ENCODE assay signal across 12 cellular contexts in the genomic region with DNA sequence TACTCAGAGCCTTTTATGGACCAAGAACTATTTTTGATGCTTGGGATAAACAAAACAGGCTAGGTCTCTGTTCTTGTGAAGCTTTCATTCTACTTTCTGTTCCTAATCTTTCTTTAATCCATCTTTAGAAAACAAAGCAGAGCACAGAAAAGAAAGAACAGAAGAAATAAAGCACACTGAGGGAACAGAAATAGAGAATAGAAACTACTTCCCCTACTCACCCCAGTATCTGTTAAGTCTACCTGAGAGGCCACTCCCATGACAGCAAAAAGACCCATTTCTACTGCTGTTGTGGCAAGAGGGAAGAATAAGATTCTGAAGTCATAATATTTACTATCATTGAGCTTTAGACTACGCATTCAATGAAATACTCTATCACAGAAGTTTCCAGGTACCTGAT. TPM values are rescaled to one million over a fixed set of nuclear protein-coding genes. Genes with fewer than 3 reads are reported as not detected.
DNase-seq lines count a peak whose midpoint lies in the region; ATAC-seq and TF ChIP-seq lines count a peak whose summit lies in the region.
"Had no signal": no experiment of that assay in that cellular context is flagged by ENCODE, and none has a peak within 500 bp of the region (broad histone marks: within the 10 kb centered on the region; RNA-seq: fewer than 3 reads in every experiment).

No MANE protein-coding gene starts in this region.

- BruUV-seq in A673 (replicated peaks; lab: Mats Ljungman, UMichigan): no TSS peak

- H3K27ac Mint-ChIP-seq in activated naive CD8-positive, alpha-beta T cell treated with anti-CD3 and anti-CD28 coated beads for 36 hours: peak overlapping the region; percentile 87

- no peaks in the 10 kb centered on the region for H3K27me3 Mint-ChIP-seq in activated naive CD8-positive, alpha-beta T cell treated with anti-CD3 and anti-CD28 coated beads for 36 hours

- DNase-seq in A673 (ENCODE audit: low spot score): no peak
- DNase-seq in activated naive CD8-positive, alpha-beta T cell treated with anti-CD3 and anti-CD28 coated beads for 36 hours: no peak
- no peak for DNase-seq in NK-92 (lab: John Stamatoyannopoulos, UW; ENCODE audit: unreplicated experiment)
- DNase-seq in OCI-M2 (lab: John Stamatoyannopoulos, UW; ENCODE audit: unreplicated experiment): no peak
- DNase-seq in NCI-H69 (lab: John Stamatoyannopoulos, UW): no peak
- DNase-seq: stimulated activated CD4-positive, alpha-beta T cell treated with anti-CD3 and anti-CD28 coated beads, Interleukin-4, amount 100 ng/mL, for 1 hour; WERI-Rb-1 had no signal

- peak; percentile 28 for ATAC-seq in GM18858 (IDR thresholded peaks at IDR 0.05; ENCODE audit: unreplicated experiment)
- ATAC-seq in HG03280 (IDR thresholded peaks at IDR 0.05; ENCODE audit: unreplicated experiment): peak; percentile 43
- no peak for ATAC-seq in GM18520 (IDR thresholded peaks at IDR 0.05; ENCODE audit: unreplicated experiment)

- peaks cover 50% of the 10 kb centered on the region for H3K4me1 Mint-ChIP-seq in activated naive CD8-positive, alpha-beta T cell treated with anti-CD3 and anti-CD28 coated beads for 36 hours

- CTCF ChIA-PET in A673 (lab: Charles Lee): no interaction called here

- H3K36me3 ChIP-seq in A673 (ENCODE audit: insufficient read depth, low read length, poor library complexity, severe bottlenecking): no peaks in the 10 kb centered on the region
- H3K36me3 ChIP-seq: vagina had no signal

- no peaks in the 10 kb centered on the region for H3K9me3 ChIP-seq in A673 (ENCODE audit: low read depth, low read length, poor library complexity, severe bottlenecking)
- H3K9me3 ChIP-seq: vagina had no signal

- peaks cover 29% of the 10 kb centered on the region for H3K4me1 ChIP-seq in A673 (ENCODE audit: insufficient read depth, low read length, poor library complexity, severe bottlenecking)

- TF ChIP-seq CTCF in A673 (conservative IDR thresholded peaks at IDR 0.05; ENCODE audit: low read depth, low read length): no peak

- no peak overlapping the region for H3K4me3 ChIP-seq in A673 (ENCODE audit: low read depth, low read length, poor library complexity, severe bottlenecking)
- H3K4me3 ChIP-seq: vagina had no signal

- H3K27ac ChIP-seq in A673 (ENCODE audit: low read depth, low read length, poor library complexity, severe bottlenecking): peak overlapping the region; percentile 57
- H3K27ac ChIP-seq: C4-2B, vagina, WERI-Rb-1 had no signal

- POLR2A ChIA-PET in A673 (lab: Charles Lee; ENCODE audit: low non-redundant PET): no interaction called here

- peaks cover 56% of the 10 kb centered on the region for H3K36me3 Mint-ChIP-seq in activated naive CD8-positive, alpha-beta T cell treated with anti-CD3 and anti-CD28 coated beads for 36 hours

- H3K4me3 Mint-ChIP-seq in activated naive CD8-positive, alpha-beta T cell treated with anti-CD3 and anti-CD28 coated beads for 36 hours: no peak overlapping the region

- intact Hi-C loops in A673 (cut with micrococcal nuclease; ENCODE audit: unreplicated experiment): no loop called here

- no peaks in the 10 kb centered on the region for H3K27me3 ChIP-seq in A673 (replicated peaks; ENCODE audit: insufficient read depth, low read depth, low read length, poor library complexity)
- H3K27me3 ChIP-seq: vagina had no signal

- peaks cover 7% of the 10 kb centered on the region for H3K9me3 Mint-ChIP-seq in activated naive CD8-positive, alpha-beta T cell treated with anti-CD3 and anti-CD28 coated beads for 36 hours

RNA-seq across cellular contexts. Expression of gene RFC1, which starts 9.2 kb away (rescaled TPM):
- 71.8 and 76.0 TPM in 2 replicates for total RNA-seq in A673 (2021)
- 100 to 1,000 TPM; 117 to 128 TPM for total RNA-seq in activated naive CD8-positive, alpha-beta T cell treated with anti-CD3 and anti-CD28 coated beads for 36 hours

RNA-seq across cellular contexts. Expression of gene KLB, which starts 49.7 kb away (rescaled TPM):
- total RNA-seq in A673 (2021): not detected in 2 replicates
- total RNA-seq in activated naive CD8-positive, alpha-beta T cell treated with anti-CD3 and anti-CD28 coated beads for 36 hours: not detected
